ENCODE assay signal across 13 cellular contexts in genomic region chr17:48307222-48307621, GRCh38.
DNase-seq lines count a peak whose midpoint lies in the region; ATAC-seq, FAIRE-seq and TF ChIP-seq lines count a peak whose summit lies in the region.
"Had no signal": no experiment of that assay in that cellular context is flagged by ENCODE, and none has a peak within 500 bp of the region (broad histone marks: within the 10 kb centered on the region; RNA-seq: fewer than 3 reads in every experiment).

No MANE protein-coding gene starts in this region.

- no peak overlapping the region for H3K27ac ChIP-seq in HEK293 (ENCODE audit: extremely low read depth, low read depth, low read length)
- H3K27ac ChIP-seq: C4-2B, KMS-11 had no signal

- TF ChIP-seq POLR2A in GM12892 (IDR thresholded peaks at IDR 0.05; ENCODE audit: low read depth, low read length): no peak

- H3K27ac Mint-ChIP-seq in mesothelial cell of epicardium: peak overlapping the region; percentile 97
- no peak overlapping the region for H3K27ac Mint-ChIP-seq in activated CD4-positive, alpha-beta T cell treated with anti-CD3 and anti-CD28 coated beads for 36 hours
- H3K27ac Mint-ChIP-seq in T-cell: no peak overlapping the region
- H3K27ac Mint-ChIP-seq: CD4-positive, alpha-beta T cell; H9 had no signal

- FAIRE-seq in GM12892 (lab: Jason Lieb, UNC): peak; percentile 60

- H3K9me3 Mint-ChIP-seq in mesothelial cell of epicardium: no peaks in the 10 kb centered on the region
- H3K9me3 Mint-ChIP-seq in activated CD4-positive, alpha-beta T cell treated with anti-CD3 and anti-CD28 coated beads for 36 hours (ENCODE audit: low read depth): no peaks in the 10 kb centered on the region
- H3K9me3 Mint-ChIP-seq in T-cell: no peaks in the 10 kb centered on the region
- H3K9me3 Mint-ChIP-seq: CD4-positive, alpha-beta T cell; H9 had no signal

- H3K4me3 ChIP-seq in HEK293 (ENCODE audit: low read depth, low read length): no peak overlapping the region
- H3K4me3 ChIP-seq: GM12878 had no signal

- no peak for DNase-seq in GM12892 (ENCODE audit: insufficient read length)
- no peak for DNase-seq in left lobe of liver (ENCODE audit: low spot score)
- DNase-seq in mesothelial cell of epicardium (ENCODE audit: low spot score in 2 of 2, unreplicated experiment in 2 of 2): no peak
- DNase-seq in stimulated activated naive CD4-positive, alpha-beta T cell (lab: John Stamatoyannopoulos, UW): no peak
- no peak for DNase-seq in activated CD4-positive, alpha-beta T cell treated with anti-CD3 and anti-CD28 coated beads for 36 hours
- DNase-seq in T-cell: no peak
- DNase-seq: GOT3 had no signal

- H3K4me1 ChIP-seq in HEK293 (ENCODE audit: control insufficient read depth, insufficient read depth, low read length): peaks cover 6% of the 10 kb centered on the region

- H3K9me3 ChIP-seq in HEK293 (ENCODE audit: control insufficient read depth, insufficient read depth, low read depth, low read length): no peaks in the 10 kb centered on the region

- CTCF ChIA-PET in HEK293 (lab: Yijun Ruan, JAX): interaction anchor here (0.6 to 3.9 kb wide), 35 partner anchors 11 to 577 kb away, joined by 3 to 76 read pairs (median 6); partner anchors contain the start of genes HOXB5 and HOXB8
- CTCF ChIA-PET in activated CD4-positive, alpha-beta T cell treated with anti-CD3 and anti-CD28 coated beads for 36 hours (lab: Charles Lee): interaction anchor here (0.6 to 3.0 kb wide), 16 partner anchors 16 to 306 kb away, joined by 3 to 29 read pairs (median 5); partner anchors contain the start of gene HOXB5
- CTCF ChIA-PET in T-cell (lab: Charles Lee): interaction anchor here in 1 of 2 donors (1.0 to 3.4 kb wide), 5 partner anchors 12 to 286 kb away, joined by 4 to 24 read pairs (median 9); partner anchors contain the start of gene HOXB5

- ATAC-seq in left lobe of liver (peak; percentile 33), T-cell (replicated peaks in 1 of 4) (no peak)
- no peak for ATAC-seq in activated CD4-positive, alpha-beta T cell treated with anti-CD3 and anti-CD28 coated beads for 36 hours

- intact Hi-C loops in activated CD4-positive, alpha-beta T cell treated with anti-CD3 and anti-CD28 coated beads for 36 hours (cut with DNase I, micrococcal nuclease): no loop called here

- TF ChIP-seq CTCF in HEK293 (tag by site-specific recombination; IDR thresholded peaks at IDR 0.05): no peak
- TF ChIP-seq CTCF in mesothelial cell of epicardium (IDR thresholded peaks at IDR 0.05; ENCODE audit: unreplicated experiment): no peak

- no peaks in the 10 kb centered on the region for H3K27me3 Mint-ChIP-seq in mesothelial cell of epicardium (ENCODE audit: low read depth)
- no peaks in the 10 kb centered on the region for H3K27me3 Mint-ChIP-seq in activated CD4-positive, alpha-beta T cell treated with anti-CD3 and anti-CD28 coated beads for 36 hours
- no peaks in the 10 kb centered on the region for H3K27me3 Mint-ChIP-seq in T-cell
- H3K27me3 Mint-ChIP-seq: CD4-positive, alpha-beta T cell had no signal

- H3K36me3 Mint-ChIP-seq in mesothelial cell of epicardium (no peaks in the 10 kb centered on the region), T-cell (peaks cover 12% of the 10 kb centered on the region)
- H3K36me3 Mint-ChIP-seq in activated CD4-positive, alpha-beta T cell treated with anti-CD3 and anti-CD28 coated beads for 36 hours (ENCODE audit: low read depth): no peaks in the 10 kb centered on the region

- POLR2A ChIA-PET in HEK293 (lab: Yijun Ruan, JAX): no interaction called here
- POLR2A ChIA-PET in activated CD4-positive, alpha-beta T cell treated with anti-CD3 and anti-CD28 coated beads for 36 hours (lab: Charles Lee): no interaction called here
- POLR2A ChIA-PET in T-cell (lab: Charles Lee): no interaction called here

- H3K4me1 Mint-ChIP-seq in mesothelial cell of epicardium (peaks cover 79% of the 10 kb centered on the region), T-cell (peaks cover 12 to 35% (median 28%) of the 10 kb centered on the region in 3 donors)
- peaks cover 20% of the 10 kb centered on the region for H3K4me1 Mint-ChIP-seq in activated CD4-positive, alpha-beta T cell treated with anti-CD3 and anti-CD28 coated beads for 36 hours

- no peak overlapping the region for H3K4me3 Mint-ChIP-seq in mesothelial cell of epicardium
- no peak overlapping the region for H3K4me3 Mint-ChIP-seq in activated CD4-positive, alpha-beta T cell treated with anti-CD3 and anti-CD28 coated beads for 36 hours
- no peak overlapping the region for H3K4me3 Mint-ChIP-seq in T-cell
- H3K4me3 Mint-ChIP-seq: CD4-positive, alpha-beta T cell; H9 had no signal

- no peaks in the 10 kb centered on the region for H3K36me3 ChIP-seq in HEK293 (ENCODE audit: control insufficient read depth in 2 of 2, insufficient read depth in 1 of 2, low read length in 2 of 2)

TF ChIP-seq in HEK293, 187 proteins besides CTCF, POLR2A, EP300 and RAD21:
- TF ChIP-seq ZNF555 (tag by site-specific recombination; conservative IDR thresholded peaks at IDR 0.05) (no peak), PRDM1 (tag by site-specific recombination; IDR thresholded peaks at IDR 0.05) (peak; percentile 20; the same call in 1 of the 2 replicates), ZNF404 (tag by site-specific recombination; IDR thresholded peaks at IDR 0.05) (no peak)
